17 cellular contexts compared by ENCODE assay signal in the genomic region with DNA sequence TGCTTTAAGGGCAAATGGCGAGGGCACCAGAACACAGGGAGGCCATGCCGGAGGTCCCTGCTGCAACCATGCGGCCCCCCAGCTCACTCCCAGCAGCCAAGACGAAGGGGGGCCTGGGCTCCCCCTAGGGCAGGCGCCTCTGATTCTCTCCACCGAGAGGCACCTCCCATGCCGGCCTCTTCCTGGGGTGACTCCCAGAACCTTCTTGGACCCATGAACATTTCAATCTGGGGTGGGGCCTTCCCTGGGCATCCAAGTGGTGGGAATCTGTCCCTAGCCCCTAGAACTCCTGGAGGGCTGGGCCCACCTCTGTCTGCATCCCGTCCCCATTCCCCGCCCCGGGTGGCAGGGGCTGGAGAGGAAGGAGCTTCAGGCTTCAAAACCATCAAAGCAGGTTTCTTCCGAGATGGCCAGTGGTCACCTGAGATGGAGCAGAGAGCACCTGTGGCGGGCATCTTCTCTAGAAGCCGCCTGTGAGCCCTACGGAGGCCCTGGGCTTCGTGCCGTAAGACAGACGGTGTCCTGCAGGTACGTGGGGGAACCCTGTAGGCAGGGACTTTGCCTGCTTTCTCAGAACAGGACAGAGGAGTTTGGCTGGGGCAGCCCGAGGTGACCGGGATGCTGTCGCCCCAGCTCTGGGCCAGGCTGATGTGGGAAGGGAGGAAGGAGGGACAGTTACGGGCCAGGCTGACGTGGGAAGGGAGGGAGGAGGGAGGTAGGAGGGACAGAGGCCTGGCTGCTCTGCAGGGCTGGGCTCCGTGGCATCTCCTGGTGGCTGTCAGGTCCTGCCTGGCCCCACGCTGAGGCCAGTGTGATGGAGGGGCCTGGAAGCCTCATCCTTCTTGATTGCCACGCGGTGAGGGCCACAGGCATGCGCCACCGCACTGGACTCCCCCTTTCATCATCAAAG. TPM values are rescaled to one million over a fixed set of nuclear protein-coding genes. Genes with fewer than 3 reads are reported as not detected.
DNase-seq lines count a peak whose midpoint lies in the region; ATAC-seq and TF ChIP-seq lines count a peak whose summit lies in the region.
"Had no signal": no experiment of that assay in that cellular context is flagged by ENCODE, and none has a peak within 500 bp of the region (broad histone marks: within the 10 kb centered on the region; RNA-seq: fewer than 3 reads in every experiment).

No MANE protein-coding gene starts in this region.

- TF ChIP-seq CTCF in right atrium auricular region (IDR thresholded peaks at IDR 0.05) (no peak), right lobe of liver (IDR thresholded peaks at IDR 0.05) (no peak), upper lobe of right lung (IDR thresholded peaks at IDR 0.05) (no peak)

- H3K27me3 ChIP-seq in right atrium auricular region (no peaks in the 10 kb centered on the region), right lobe of liver (no peaks in the 10 kb centered on the region), upper lobe of right lung (no peaks in the 10 kb centered on the region)
- H3K27me3 ChIP-seq: heart right ventricle had no signal

- intact Hi-C loops in Right ventricle myocardium superior (cut with DNase I) (loop anchor here (10.0 kb wide), 1 partner anchor 46 kb away; no protein-coding TSS in a partner anchor), right lobe of liver (cut with DNase I) (no loop called here), upper lobe of right lung (cut with DNase I) (no loop called here)

- H3K27ac ChIP-seq in right atrium auricular region: no peak overlapping the region
- no peak overlapping the region for H3K27ac ChIP-seq in right lobe of liver
- H3K27ac ChIP-seq in upper lobe of right lung: no peak overlapping the region
- H3K27ac ChIP-seq in substantia nigra (ENCODE audit: low read depth, low read length, poor library complexity, severe bottlenecking): no peak overlapping the region
- H3K27ac ChIP-seq: heart right ventricle, SK-N-MC had no signal

- TF ChIP-seq POLR2A in right lobe of liver (IDR thresholded peaks at IDR 0.05): no peak

- H3K9me3 ChIP-seq in right atrium auricular region (no peaks in the 10 kb centered on the region), right lobe of liver (no peaks in the 10 kb centered on the region), upper lobe of right lung (no peaks in the 10 kb centered on the region)
- H3K9me3 ChIP-seq: heart right ventricle had no signal

- H3K36me3 Mint-ChIP-seq in activated naive CD8-positive, alpha-beta T cell treated with anti-CD3 and anti-CD28 coated beads, Interleukin-2, amount 50 U/mL, for 24 hours (ENCODE audit: low read depth): peaks cover 17% of the 10 kb centered on the region
- H3K36me3 Mint-ChIP-seq: IgD-negative memory B cell had no signal

- DNase-seq in Right ventricle myocardium superior: peak; percentile 20
- DNase-seq in right atrium auricular region (ENCODE audit: low spot score): no peak
- DNase-seq in activated naive CD8-positive, alpha-beta T cell treated with anti-CD3 and anti-CD28 coated beads, Interleukin-2, amount 50 U/mL, for 24 hours: no peak
- DNase-seq in right lobe of liver: peak in 1 of 3 donors; percentile 44
- peak; percentile 59 for DNase-seq in upper lobe of right lung
- no peak for DNase-seq in HK-2 (ENCODE audit: unreplicated experiment)
- no peak for DNase-seq in NCI-H524 treated with DMSO at 0.1 percent for 48 hours (lab: John Stamatoyannopoulos, UW)
- no peak for DNase-seq in substantia nigra (lab: John Stamatoyannopoulos, UW)
- DNase-seq: activated CD4-positive, alpha-beta T cell treated with anti-CD3 and anti-CD28 coated beads for 4 hours; central memory CD4-positive, alpha-beta T cell; effector memory CD8-positive, alpha-beta T cell; MV-4-11; NCI-H2029; NCI-H510A had no signal

- H3K4me3 Mint-ChIP-seq in activated naive CD8-positive, alpha-beta T cell treated with anti-CD3 and anti-CD28 coated beads, Interleukin-2, amount 50 U/mL, for 24 hours: no peak overlapping the region
- H3K4me3 Mint-ChIP-seq: effector memory CD8-positive, alpha-beta T cell had no signal

- 64% methylated on average over 15 of the region's 29 CpGs for WGBS in right lobe of liver (ENCODE audit: insufficient coverage, low coverage, low lambda C conversion rate, missing lambda C conversion rate)

- no peaks in the 10 kb centered on the region for H3K9me3 Mint-ChIP-seq in activated naive CD8-positive, alpha-beta T cell treated with anti-CD3 and anti-CD28 coated beads, Interleukin-2, amount 50 U/mL, for 24 hours
- H3K9me3 Mint-ChIP-seq: effector memory CD8-positive, alpha-beta T cell; IgD-negative memory B cell had no signal

- H3K4me1 ChIP-seq in right atrium auricular region: no peaks in the 10 kb centered on the region
- H3K4me1 ChIP-seq in right lobe of liver: peaks cover 0 to 4% (median 2%) of the 10 kb centered on the region in 4 donors
- peaks cover 4% of the 10 kb centered on the region for H3K4me1 ChIP-seq in upper lobe of right lung

- H3K4me1 Mint-ChIP-seq in activated naive CD8-positive, alpha-beta T cell treated with anti-CD3 and anti-CD28 coated beads, Interleukin-2, amount 50 U/mL, for 24 hours: peaks cover 22% of the 10 kb centered on the region

- H3K36me3 ChIP-seq in right atrium auricular region (peaks cover 9% of the 10 kb centered on the region), right lobe of liver (peaks cover 0 to 11% (median 7%) of the 10 kb centered on the region in 4 donors), upper lobe of right lung (peaks cover 19% of the 10 kb centered on the region)

- H3K27me3 Mint-ChIP-seq in activated naive CD8-positive, alpha-beta T cell treated with anti-CD3 and anti-CD28 coated beads, Interleukin-2, amount 50 U/mL, for 24 hours: no peaks in the 10 kb centered on the region
- H3K27me3 Mint-ChIP-seq: effector memory CD8-positive, alpha-beta T cell; IgD-negative memory B cell had no signal

- H3K4me3 ChIP-seq in right atrium auricular region: no peak overlapping the region
- H3K4me3 ChIP-seq in right lobe of liver: no peak overlapping the region
- no peak overlapping the region for H3K4me3 ChIP-seq in upper lobe of right lung
- H3K4me3 ChIP-seq: heart right ventricle, SK-N-MC had no signal

- ATAC-seq in Right ventricle myocardium superior (ENCODE audit: poor library complexity) (no peak), right lobe of liver (peak in 3 of 4 donors; percentile 11 to 76 (median 65)), upper lobe of right lung (peak; percentile 5)
- ATAC-seq in activated naive CD8-positive, alpha-beta T cell treated with anti-CD3 and anti-CD28 coated beads, Interleukin-2, amount 50 U/mL, for 24 hours: peak; percentile 5
- ATAC-seq: effector memory CD8-positive, alpha-beta T cell had no signal

- H3K27ac Mint-ChIP-seq in activated naive CD8-positive, alpha-beta T cell treated with anti-CD3 and anti-CD28 coated beads, Interleukin-2, amount 50 U/mL, for 24 hours: no peak overlapping the region

RNA-seq across cellular contexts. Expression of gene SLC25A6, which starts 6.8 kb away (rescaled TPM):
- total RNA-seq in Right ventricle myocardium superior (141 TPM), right atrium auricular region (100 to 1,000 TPM; 109 to 157 TPM), right lobe of liver (10 to 100 TPM; 44.3 to 87.8 (median 57.0) TPM), upper lobe of right lung (337 TPM)

RNA-seq across cellular contexts. Expression of gene ASMTL, which starts 54.0 kb away (rescaled TPM):
- total RNA-seq in Right ventricle myocardium superior (31.8 TPM), right atrium auricular region (10 to 100 TPM; 20.1 to 31.9 TPM), right lobe of liver (10 to 100 TPM; 12.5 to 27.3 (median 18.6) TPM), upper lobe of right lung (23.8 TPM)

Comparison
In these comparisons a context has a peak if more than half of its experiments do, and no peak if none do; other contexts are left out.
1. DNase-seq: peak in Right ventricle myocardium superior (single experiment) and upper lobe of right lung (single experiment); none in right atrium auricular region (single experiment), activated naive CD8-positive, alpha-beta T cell treated with anti-CD3 and anti-CD28 coated beads, Interleukin-2, amount 50 U/mL, for 24 hours (single experiment), HK-2 (single experiment), NCI-H524 treated with DMSO at 0.1 percent for 48 hours (single experiment) and substantia nigra (0 of 49).